Comparison of ENCODE assay signal across 28 cellular contexts in the genomic region with DNA sequence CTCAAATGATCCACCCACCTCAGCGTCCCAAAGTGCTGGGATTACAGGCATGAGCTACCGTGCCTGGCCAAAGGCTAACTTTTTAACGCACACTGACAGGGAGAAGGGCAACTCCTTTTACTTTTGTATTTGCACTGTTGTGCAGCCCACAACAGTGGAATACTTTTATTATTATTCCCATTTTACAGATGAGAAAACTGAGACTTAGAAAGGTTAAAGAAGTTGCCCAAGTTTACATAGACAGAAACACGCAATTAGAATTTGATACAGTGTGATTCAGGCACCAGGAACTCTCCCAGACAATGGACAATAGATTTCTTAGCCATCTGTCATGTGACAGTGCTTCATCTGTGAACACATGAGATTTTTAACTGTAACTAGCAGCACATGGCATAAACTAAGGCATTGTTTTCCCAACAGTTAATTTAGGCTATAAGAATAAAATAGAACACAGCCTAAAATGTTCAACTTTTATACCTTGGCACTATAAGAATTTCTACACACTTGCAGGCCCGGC. TPM values are rescaled to one million over a fixed set of nuclear protein-coding genes. Genes with fewer than 3 reads are reported as not detected.
DNase-seq lines count a peak whose midpoint lies in the region; ATAC-seq and TF ChIP-seq lines count a peak whose summit lies in the region.
"Had no signal": no experiment of that assay in that cellular context is flagged by ENCODE, and none has a peak within 500 bp of the region (broad histone marks: within the 10 kb centered on the region; RNA-seq: fewer than 3 reads in every experiment).

No MANE protein-coding gene starts in this region.

- H3K36me3 Mint-ChIP-seq in activated CD8-positive, alpha-beta memory T cell treated with anti-CD3 and anti-CD28 coated beads, Interleukin-2, amount 10 ng/mL, durations not matched to agents 7 days and 5 days = peaks cover 9% of the 10 kb centered on the region

- H3K4me3 ChIP-seq in AG10803 (ENCODE audit: low read length) = no peak overlapping the region
- H3K4me3 ChIP-seq in dorsolateral prefrontal cortex = no peak overlapping the region
- no peak overlapping the region for H3K4me3 ChIP-seq in foreskin fibroblast (ENCODE audit: low read depth in 1 of 2, low read length in 2 of 2)
- H3K4me3 ChIP-seq: GM12878, lung, smooth muscle cell, upper lobe of right lung had no signal

- H3K27me3 ChIP-seq in dorsolateral prefrontal cortex = no peaks in the 10 kb centered on the region
- H3K27me3 ChIP-seq: neutrophil, upper lobe of right lung had no signal

- no peak for ATAC-seq in activated CD8-positive, alpha-beta memory T cell treated with anti-CD3 and anti-CD28 coated beads, Interleukin-2, amount 10 ng/mL, durations not matched to agents 7 days and 5 days
- ATAC-seq: activated T-cell treated with anti-CD3 and anti-CD28 coated beads, Interleukin-2, amount 50 U/mL, for 72 hours; upper lobe of right lung had no signal

- no peak overlapping the region for H3K27ac Mint-ChIP-seq in activated CD8-positive, alpha-beta memory T cell treated with anti-CD3 and anti-CD28 coated beads, Interleukin-2, amount 10 ng/mL, durations not matched to agents 7 days and 5 days
- H3K27ac Mint-ChIP-seq: activated CD4-positive, alpha-beta T cell treated with anti-CD3 and anti-CD28 coated beads, Interleukin-2, amount 10 ng/mL, durations not matched to agents 24 days and 14 days; dendritic cell treated with granulocyte-macrophage colony-stimulating factor and Interleukin-4, amounts not matched to agents 40 ng/mL and 50 ng/mL, for 4 days had no signal

- TF ChIP-seq CTCF in AG10803 (conservative IDR thresholded peaks at IDR 0.05; ENCODE audit: low read length) (no peak), dorsolateral prefrontal cortex (IDR thresholded peaks at IDR 0.05 in 54 of 56, conservative IDR thresholded peaks at IDR 0.05 in 2 of 56; ENCODE audit: low read depth in 1 of 56, partially characterized antibody in 56 of 56) (no peak), foreskin fibroblast (IDR thresholded peaks at IDR 0.05; ENCODE audit: low read depth, low read length) (no peak)

- intact Hi-C loops in dorsolateral prefrontal cortex (cut with DNase I) = no loop called here

- H3K9me3 Mint-ChIP-seq in activated CD8-positive, alpha-beta memory T cell treated with anti-CD3 and anti-CD28 coated beads, Interleukin-2, amount 10 ng/mL, durations not matched to agents 7 days and 5 days (ENCODE audit: low read depth) = no peaks in the 10 kb centered on the region
- H3K9me3 Mint-ChIP-seq: activated CD4-positive, alpha-beta T cell treated with anti-CD3 and anti-CD28 coated beads, Interleukin-2, amount 10 ng/mL, durations not matched to agents 24 days and 14 days; activated T-cell treated with anti-CD3 and anti-CD28 coated beads, Interleukin-2, amount 50 U/mL, for 72 hours; dendritic cell treated with granulocyte-macrophage colony-stimulating factor and Interleukin-4, amounts not matched to agents 40 ng/mL and 50 ng/mL, for 4 days had no signal

- peaks cover 41% of the 10 kb centered on the region for H3K4me1 Mint-ChIP-seq in activated CD8-positive, alpha-beta memory T cell treated with anti-CD3 and anti-CD28 coated beads, Interleukin-2, amount 10 ng/mL, durations not matched to agents 7 days and 5 days

- H3K27ac ChIP-seq in dorsolateral prefrontal cortex = peak overlapping the region in 32 of 59 donors; percentile 0 to 79 (median 46)
- H3K27ac ChIP-seq: neutrophil, upper lobe of right lung, WERI-Rb-1 had no signal

- H3K27me3 Mint-ChIP-seq in activated CD8-positive, alpha-beta memory T cell treated with anti-CD3 and anti-CD28 coated beads, Interleukin-2, amount 10 ng/mL, durations not matched to agents 7 days and 5 days = no peaks in the 10 kb centered on the region
- H3K27me3 Mint-ChIP-seq: activated CD4-positive, alpha-beta T cell treated with anti-CD3 and anti-CD28 coated beads, Interleukin-2, amount 10 ng/mL, durations not matched to agents 24 days and 14 days; dendritic cell treated with granulocyte-macrophage colony-stimulating factor and Interleukin-4, amounts not matched to agents 40 ng/mL and 50 ng/mL, for 4 days had no signal

- H3K4me3 Mint-ChIP-seq in activated CD8-positive, alpha-beta memory T cell treated with anti-CD3 and anti-CD28 coated beads, Interleukin-2, amount 10 ng/mL, durations not matched to agents 7 days and 5 days = no peak overlapping the region
- H3K4me3 Mint-ChIP-seq: activated CD4-positive, alpha-beta T cell treated with anti-CD3 and anti-CD28 coated beads, Interleukin-2, amount 10 ng/mL, durations not matched to agents 24 days and 14 days; activated T-cell treated with anti-CD3 and anti-CD28 coated beads, Interleukin-2, amount 50 U/mL, for 72 hours; dendritic cell treated with granulocyte-macrophage colony-stimulating factor and Interleukin-4, amounts not matched to agents 40 ng/mL and 50 ng/mL, for 4 days had no signal

- CTCF ChIA-PET in activated CD8-positive, alpha-beta memory T cell treated with anti-CD3 and anti-CD28 coated beads, Interleukin-2, amount 10 ng/mL, durations not matched to agents 7 days and 5 days (lab: Charles Lee) = no interaction called here

- DNase-seq in AG10803 (ENCODE audit: low read depth) (peak; percentile 60), LHCN-M2 (ENCODE audit: low read depth) (peak; percentile 60), dorsolateral prefrontal cortex (no peak), foreskin fibroblast (peak; percentile 36 to 64), NCI-H1436 treated with DMSO at 0.1 percent for 48 hours (lab: John Stamatoyannopoulos, UW) (no peak), occipital lobe (lab: John Stamatoyannopoulos, UW) (no peak), middle frontal gyrus (ENCODE audit: extremely low spot score, low spot score) (no peak)
- DNase-seq in activated CD8-positive, alpha-beta memory T cell treated with anti-CD3 and anti-CD28 coated beads, Interleukin-2, amount 10 ng/mL, durations not matched to agents 7 days and 5 days = no peak
- DNase-seq: activated CD4-positive, alpha-beta T cell treated with anti-CD3 and anti-CD28 coated beads, Interleukin-2, amount 10 ng/mL, durations not matched to agents 24 days and 14 days; activated naive CD4-positive, alpha-beta T cell treated with Interleukin-2 at 50 U/mL for 16 hours; activated T-cell treated with anti-CD3 and anti-CD28 coated beads, Interleukin-2, amount 50 U/mL, for 72 hours; AML-193; amygdala; central memory CD4-positive, alpha-beta T cell; DMS53; glutamatergic neuron; H7; NCI-H1105 treated with DMSO at 0.1 percent for 48 hours; NCI-H2081 treated with DMSO at 0.1 percent for 48 hours; stimulated activated CD4-positive, alpha-beta T cell treated with anti-CD3 and anti-CD28 coated beads, Interleukin-2, amount 100 ng/mL, for 24 hours; T-helper 9 cell; upper lobe of right lung; WERI-Rb-1 had no signal

RNA-seq across cellular contexts. Expression of a gene that starts 18.8 kb away (rescaled TPM):
- total RNA-seq in LHCN-M2 (2014; rRNA removed) = 24.6 and 27.5 TPM in 2 replicates
- polyA plus RNA-seq in LHCN-M2 (2012) = 6.0 TPM
- 10 to 100 TPM; 20.1 to 40.6 (median 31.1) TPM for total RNA-seq in dorsolateral prefrontal cortex
- 80.8 TPM for total RNA-seq in occipital lobe
- 10 to 100 TPM; 41.2 to 44.8 TPM for total RNA-seq in activated CD8-positive, alpha-beta memory T cell treated with anti-CD3 and anti-CD28 coated beads, Interleukin-2, amount 10 ng/mL, durations not matched to agents 7 days and 5 days

Comparison
In these comparisons a context has a peak if more than half of its experiments do, and no peak if none do; other contexts are left out.
1. DNase-seq: peak in AG10803 (single experiment), LHCN-M2 (single experiment) and foreskin fibroblast (2 of 2); none in dorsolateral prefrontal cortex (0 of 10), NCI-H1436 treated with DMSO at 0.1 percent for 48 hours (single experiment), occipital lobe (single experiment), activated CD8-positive, alpha-beta memory T cell treated with anti-CD3 and anti-CD28 coated beads, Interleukin-2, amount 10 ng/mL, durations not matched to agents 7 days and 5 days (single experiment) and middle frontal gyrus (single experiment).